In genomic region chr11:69703711-69704507, GRCh38 we compare ENCODE assay signal across 12 cellular contexts. TPM values are rescaled to one million over a fixed set of nuclear protein-coding genes. Genes with fewer than 3 reads are reported as not detected.
DNase-seq lines count a peak whose midpoint lies in the region; ATAC-seq, FAIRE-seq and TF ChIP-seq lines count a peak whose summit lies in the region.
"Had no signal": no experiment of that assay in that cellular context is flagged by ENCODE, and none has a peak within 500 bp of the region (broad histone marks: within the 10 kb centered on the region; RNA-seq: fewer than 3 reads in every experiment).

FGF19 (minus strand) TSS chr11:69704022; CDS start chr11:69703876, 146 bp downstream.

- FAIRE-seq in K562 (lab: Jason Lieb, UNC), result no peak

- peak within 1 kb of the TSS in 1 of 2 experiments; percentile 28; a peak in 2 of 4 replicates for H3K9ac ChIP-seq in K562 (ENCODE audit: insufficient read depth in 1 of 2, low read depth in 2 of 2, low read length in 2 of 2)

- CTCF ChIA-PET in CD8-positive, alpha-beta T cell (lab: Charles Lee), result no interaction called here
- CTCF ChIA-PET in HEK293 (lab: Yijun Ruan, JAX) (interaction anchor here (0.6 to 2.6 kb wide), 16 partner anchors 7 to 1577 kb away, joined by 3 to 13 read pairs (median 4); no protein-coding TSS in a partner anchor), K562 (lab: Yijun Ruan, JAX; ENCODE audit: low intra/inter-chr PET ratio) (interaction anchor here (1.4 kb wide), 1 partner anchor 185 kb away, joined by 6 read pairs; no protein-coding TSS in a partner anchor)
- CTCF ChIA-PET in naive thymus-derived CD4-positive, alpha-beta T cell (lab: Charles Lee), result no interaction called here

- H3K27ac Mint-ChIP-seq in CD8-positive, alpha-beta T cell, result no peak within 1 kb of the TSS
- no peak within 1 kb of the TSS for H3K27ac Mint-ChIP-seq in naive thymus-derived CD4-positive, alpha-beta T cell

- no peak for ATAC-seq in CD8-positive, alpha-beta T cell
- ATAC-seq in K562, result peak; percentile 22; the same call in 2 of the 3 replicates
- ATAC-seq in naive thymus-derived CD4-positive, alpha-beta T cell, result no peak

- in situ Hi-C loops in K562 (cut with MboI), result no loop called here

- peak within 1 kb of the TSS; percentile 50 for H3K4me3 Mint-ChIP-seq in CD8-positive, alpha-beta T cell
- peak within 1 kb of the TSS in 6 of 10 donors; percentile 19 to 76 (median 54) for H3K4me3 Mint-ChIP-seq in naive thymus-derived CD4-positive, alpha-beta T cell

- BruUV-seq in K562 (replicated peaks; lab: Mats Ljungman, UMichigan), result no TSS peak

- TF ChIP-seq RAD21 in K562 (CRISPR knock-in tag; conservative IDR thresholded peaks at IDR 0.05 in 1 of 2, IDR thresholded peaks at IDR 0.05 in 1 of 2), result no peak

- no peaks in the 10 kb centered on the region for H3K36me3 Mint-ChIP-seq in CD8-positive, alpha-beta T cell
- H3K36me3 Mint-ChIP-seq in naive thymus-derived CD4-positive, alpha-beta T cell, result no peaks in the 10 kb centered on the region

- no peak within 1 kb of the TSS for H3K4me3 ChIP-seq in CD8-positive, alpha-beta T cell (ENCODE audit: low read depth, low read length)
- peak within 1 kb of the TSS; percentile 30 for H3K4me3 ChIP-seq in HEK293 (ENCODE audit: low read depth, low read length)
- no peak within 1 kb of the TSS for H3K4me3 ChIP-seq in K562
- H3K4me3 ChIP-seq in naive thymus-derived CD4-positive, alpha-beta T cell (ENCODE audit: low read length), result no peak within 1 kb of the TSS

- no peak within 1 kb of the TSS for H2AFZ ChIP-seq in K562 (ENCODE audit: low read depth, low read length)

- no peaks in the 10 kb centered on the region for H3K9me1 ChIP-seq in K562 (ENCODE audit: control insufficient read depth, insufficient read depth, low read length)

- no peaks in the 10 kb centered on the region for H3K9me3 Mint-ChIP-seq in CD8-positive, alpha-beta T cell
- H3K9me3 Mint-ChIP-seq in naive thymus-derived CD4-positive, alpha-beta T cell, result peaks cover 0 to 2% (median 0%) of the 10 kb centered on the region in 11 donors

- H3K4me2 ChIP-seq in K562 (ENCODE audit: insufficient read depth, low read length), result no peak within 1 kb of the TSS

- H3K27ac ChIP-seq in CD8-positive, alpha-beta T cell (ENCODE audit: low read depth, low read length), result no peak within 1 kb of the TSS
- H3K27ac ChIP-seq in HEK293 (ENCODE audit: extremely low read depth, low read depth, low read length) (no peak within 1 kb of the TSS), K562 (ENCODE audit: extremely low read depth, low read depth, low read length) (no peak within 1 kb of the TSS)
- H3K27ac ChIP-seq in naive thymus-derived CD4-positive, alpha-beta T cell (ENCODE audit: low read depth, low read length), result no peak within 1 kb of the TSS

- no peak for TF ChIP-seq CTCF in CD8-positive, alpha-beta T cell (IDR thresholded peaks at IDR 0.05)
- TF ChIP-seq CTCF in HEK293 (tag by site-specific recombination; IDR thresholded peaks at IDR 0.05), result no peak
- no peak for TF ChIP-seq CTCF in K562 (IDR thresholded peaks at IDR 0.05 in 2 of 3, conservative IDR thresholded peaks at IDR 0.05 in 1 of 3; ENCODE audit: insufficient read depth in 2 of 3, low read depth in 1 of 3, low read length in 3 of 3)

- no peaks in the 10 kb centered on the region for H3K9me3 ChIP-seq in CD8-positive, alpha-beta T cell (ENCODE audit: low read length)
- H3K9me3 ChIP-seq in HEK293 (ENCODE audit: control insufficient read depth, insufficient read depth, low read depth, low read length) (no peaks in the 10 kb centered on the region), K562 (replicated peaks; ENCODE audit: control insufficient read depth, insufficient read depth, low read depth, low read length) (no peaks in the 10 kb centered on the region)
- no peaks in the 10 kb centered on the region for H3K9me3 ChIP-seq in naive thymus-derived CD4-positive, alpha-beta T cell (ENCODE audit: control insufficient read depth in 2 of 3, low read length in 3 of 3)

- H3K36me3 ChIP-seq in CD8-positive, alpha-beta T cell (ENCODE audit: insufficient read depth, low read length), result no peaks in the 10 kb centered on the region
- H3K36me3 ChIP-seq in HEK293 (ENCODE audit: control insufficient read depth in 2 of 2, insufficient read depth in 1 of 2, low read length in 2 of 2) (no peaks in the 10 kb centered on the region), K562 (ENCODE audit: control insufficient read depth, insufficient read depth, low read length) (no peaks in the 10 kb centered on the region)
- H3K36me3 ChIP-seq in naive thymus-derived CD4-positive, alpha-beta T cell (ENCODE audit: control insufficient read depth in 2 of 3, insufficient read depth in 3 of 3, low read length in 3 of 3), result no peaks in the 10 kb centered on the region

- no peaks in the 10 kb centered on the region for H3K79me2 ChIP-seq in K562 (ENCODE audit: control insufficient read depth, insufficient read depth, low read length)

- intact Hi-C loops in CD8-positive, alpha-beta T cell (cut with DNase I, micrococcal nuclease), result no loop called here
- intact Hi-C loops in K562 (cut with micrococcal nuclease), result loop anchor here (1.0 to 5.0 kb wide), 2 partner anchors 93 to 184 kb away; no protein-coding TSS in a partner anchor
- intact Hi-C loops in naive thymus-derived CD4-positive, alpha-beta T cell (cut with micrococcal nuclease), result loop anchor here in 1 of 2 donors (10.0 kb wide), 1 partner anchor 121 kb away; no protein-coding TSS in a partner anchor

- peaks cover 6% of the 10 kb centered on the region for H3K4me1 ChIP-seq in CD8-positive, alpha-beta T cell (ENCODE audit: insufficient read depth, low read length)
- 0 out of 2 replicates have a peak, but pooled peaks cover 6% of the 10 kb centered on the region for H3K4me1 ChIP-seq in HEK293 (ENCODE audit: control insufficient read depth, insufficient read depth, low read length)
- peaks cover 2 to 32% of the 10 kb centered on the region in 2 experiments; a peak in 3 of 5 replicates for H3K4me1 ChIP-seq in K562 (replicated peaks in 1 of 2; ENCODE audit: control insufficient read depth in 2 of 2, insufficient read depth in 2 of 2, low read length in 2 of 2)
- no peaks in the 10 kb centered on the region for H3K4me1 ChIP-seq in naive thymus-derived CD4-positive, alpha-beta T cell (ENCODE audit: control insufficient read depth in 2 of 2, insufficient read depth in 2 of 2, low read length in 2 of 2)

- peaks cover 43% of the 10 kb centered on the region for H3K27me3 Mint-ChIP-seq in CD8-positive, alpha-beta T cell (ENCODE audit: low read depth)
- peaks cover 36 to 65% (median 55%) of the 10 kb centered on the region in 5 donors for H3K27me3 Mint-ChIP-seq in naive thymus-derived CD4-positive, alpha-beta T cell

- 48% methylated on average over 43 of the region's 72 CpGs for WGBS in K562 (ENCODE audit: insufficient coverage, low coverage, missing lambda C conversion rate)

- DNase-seq in CD8-positive, alpha-beta T cell, result no peak
- peak in 2 of 4 experiments; percentile 68 to 69 for DNase-seq in K562 (ENCODE audit: extremely low read depth in 1 of 4, low spot score in 3 of 4)
- DNase-seq in naive thymus-derived CD4-positive, alpha-beta T cell, result no peak
- DNase-seq in NCI-H1048 (lab: John Stamatoyannopoulos, UW), result no peak
- no peak for DNase-seq in GM19238 (ENCODE audit: insufficient read length, low spot score)
- no peak for DNase-seq in stimulated activated CD4-positive, alpha-beta T cell treated with anti-CD3 and anti-CD28 coated beads, Interleukin-4, amount 100 ng/mL, for 24 hours
- DNase-seq in NCI-H345 (lab: John Stamatoyannopoulos, UW), result no peak
- DNase-seq: anterior cingulate cortex, foreskin melanocyte, T1000 had no signal

- H3K27me3 ChIP-seq in CD8-positive, alpha-beta T cell (ENCODE audit: insufficient read depth, low read length), result peaks cover 15% of the 10 kb centered on the region
- peaks cover 9 to 44% of the 10 kb centered on the region in 2 experiments; a peak in 3 of 5 replicates for H3K27me3 ChIP-seq in K562 (ENCODE audit: control insufficient read depth in 2 of 2, insufficient read depth in 2 of 2, low read length in 2 of 2)
- peaks cover 0 to 10% of the 10 kb centered on the region in 2 donors for H3K27me3 ChIP-seq in naive thymus-derived CD4-positive, alpha-beta T cell (ENCODE audit: control insufficient read depth in 2 of 2, insufficient read depth in 2 of 2, low read length in 2 of 2)

- TF ChIP-seq POLR2A in K562 (conservative IDR thresholded peaks at IDR 0.05), result no peak

- no peak for TF ChIP-seq EP300 in K562 (IDR thresholded peaks at IDR 0.05; ENCODE audit: low read length)

- POLR2A ChIA-PET in CD8-positive, alpha-beta T cell (lab: Charles Lee), result no interaction called here
- POLR2A ChIA-PET in HEK293 (lab: Yijun Ruan, JAX), result no interaction called here
- POLR2A ChIA-PET in K562 (lab: Yijun Ruan, JAX), result no interaction called here
- POLR2A ChIA-PET in naive thymus-derived CD4-positive, alpha-beta T cell (lab: Charles Lee), result no interaction called here

- H3K4me1 Mint-ChIP-seq in CD8-positive, alpha-beta T cell (ENCODE audit: low read depth), result peaks cover 12% of the 10 kb centered on the region
- peaks cover 0 to 19% (median 13%) of the 10 kb centered on the region in 7 donors for H3K4me1 Mint-ChIP-seq in naive thymus-derived CD4-positive, alpha-beta T cell

- H4K20me1 ChIP-seq in K562 (replicated peaks; ENCODE audit: control insufficient read depth, insufficient read depth, low read length), result 0 out of 2 replicates have a peak, but pooled peaks cover 3% of the 10 kb centered on the region

RNA-seq across cellular contexts. Expression of gene FGF19, which starts in this region (rescaled TPM):
- not detected for total RNA-seq in CD8-positive, alpha-beta T cell
- not detected in 2 replicates for total RNA-seq in K562 (2011; cell fraction: chromatin; rRNA removed; ENCODE audit: low replicate concordance)
- not detected in 2 replicates for total RNA-seq in K562 (2011; cell fraction: nucleolus; rRNA removed)
- total RNA-seq in K562 (2011; cell fraction: nucleoplasm; rRNA removed), result not detected in 2 replicates
- not detected in 2 replicates for total RNA-seq in K562 (2014; rRNA removed)
- not detected in 2 replicates for total RNA-seq in K562 (2014; rRNA removed; fragmentation: Illumina TruSeq; extraction: Trizol)
- not detected in 2 replicates for total RNA-seq in K562 (2015; rRNA removed; fragmentation: Illumina TruSeq; extraction: Trizol)
- total RNA-seq in K562 (2021), result 0.07 and 0.11 TPM in 2 replicates
- polyA plus RNA-seq in K562 (2011; rRNA removed), result not detected in 2 replicates
- polyA plus RNA-seq in K562 (2011; cell fraction: cytosol; rRNA removed), result not detected in 2 replicates
- polyA plus RNA-seq in K562 (2011; cell fraction: nucleus; rRNA removed), result not detected in 2 replicates
- polyA plus RNA-seq in K562 (2012), result not detected in 2 replicates
- polyA plus RNA-seq in K562 (2014; fragmentation: Illumina TruSeq; extraction: Trizol), result not detected in 2 replicates
- polyA plus RNA-seq in K562 (2014; fragmentation: Nextera tagmentation; extraction: Ambion mirVana), result not detected
- polyA plus RNA-seq in K562 (2014; rRNA removed), result not detected in 2 replicates
- not detected in 2 replicates for polyA minus RNA-seq in K562 (2011; rRNA and poly(A)+ RNA removed)
- not detected in 2 replicates for polyA minus RNA-seq in K562 (2011; cell fraction: cytosol; rRNA and poly(A)+ RNA removed)
- polyA minus RNA-seq in K562 (2011; cell fraction: nucleus; rRNA and poly(A)+ RNA removed), result not detected in 2 replicates
- not detected for total RNA-seq in naive thymus-derived CD4-positive, alpha-beta T cell
- not detected for polyA plus RNA-seq in naive thymus-derived CD4-positive, alpha-beta T cell
- total RNA-seq: pulmonary artery endothelial cell had no signal

Comparison
In these comparisons a context has a peak if more than half of its experiments do, and no peak if none do; other contexts are left out.
1. Peak in ATAC-seq in K562; RNA of the gene not detected or under 1 TPM.
2. CTCF ChIA-PET loops: an anchor here in HEK293 (0.6 to 2.6 kb wide) and K562 (1.4 kb wide); none called in CD8-positive, alpha-beta T cell and naive thymus-derived CD4-positive, alpha-beta T cell.